Comparison of ENCODE assay signal across 1 cellular context in the genomic region with DNA sequence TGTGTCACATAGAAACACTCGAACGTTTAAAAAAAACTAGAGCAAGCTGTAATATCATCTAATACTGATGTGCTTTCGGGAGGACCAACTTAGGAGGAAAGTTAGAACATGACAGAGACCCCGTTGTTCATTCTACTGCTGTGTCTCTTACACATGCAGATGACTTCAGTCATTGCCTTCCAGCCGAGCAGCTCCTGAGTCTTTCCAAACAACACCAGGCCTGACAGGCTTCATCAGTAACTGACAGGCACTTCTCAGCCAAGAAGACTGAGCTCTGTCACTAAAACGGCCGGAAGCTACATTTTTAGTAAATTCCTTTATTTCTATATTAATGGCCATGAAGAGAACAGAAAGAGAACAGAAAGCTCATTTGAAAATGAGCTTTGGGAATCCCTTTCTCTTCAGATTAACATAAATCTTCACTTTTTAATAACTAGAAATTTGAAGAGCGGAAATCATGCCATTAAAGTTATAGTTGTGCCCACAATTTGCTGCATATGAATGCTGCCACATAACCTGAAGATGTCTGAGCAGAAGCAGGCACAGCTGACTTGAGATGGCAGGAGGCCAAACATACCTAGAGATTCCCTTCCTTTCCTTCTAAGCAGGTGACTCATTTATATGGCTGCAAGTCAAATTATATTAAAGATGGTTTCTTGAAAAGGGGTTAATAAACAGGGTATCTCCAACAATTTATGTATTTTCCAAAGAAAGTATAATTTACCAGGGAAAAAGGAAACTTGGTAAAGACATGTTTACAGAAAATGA.
TF ChIP-seq lines count a peak whose summit lies in the region.

No MANE protein-coding gene starts in this region.

TF ChIP-seq in IMR-90, 13 proteins besides CTCF, POLR2A, EP300 and RAD21 (continued from another document):
- no peak for TF ChIP-seq SMC3 (IDR thresholded peaks at IDR 0.05; ENCODE audit: low read depth, low read length)
- TF ChIP-seq RFX5 (IDR thresholded peaks at IDR 0.05; ENCODE audit: low read depth, low read length) = no peak
- TF ChIP-seq MAZ (IDR thresholded peaks at IDR 0.05; ENCODE audit: borderline replicate concordance, low read depth, low read length) = no peak
- TF ChIP-seq CHD1 (IDR thresholded peaks at IDR 0.05; ENCODE audit: low read depth, low read length) = no peak
- TF ChIP-seq, protein P1, sequence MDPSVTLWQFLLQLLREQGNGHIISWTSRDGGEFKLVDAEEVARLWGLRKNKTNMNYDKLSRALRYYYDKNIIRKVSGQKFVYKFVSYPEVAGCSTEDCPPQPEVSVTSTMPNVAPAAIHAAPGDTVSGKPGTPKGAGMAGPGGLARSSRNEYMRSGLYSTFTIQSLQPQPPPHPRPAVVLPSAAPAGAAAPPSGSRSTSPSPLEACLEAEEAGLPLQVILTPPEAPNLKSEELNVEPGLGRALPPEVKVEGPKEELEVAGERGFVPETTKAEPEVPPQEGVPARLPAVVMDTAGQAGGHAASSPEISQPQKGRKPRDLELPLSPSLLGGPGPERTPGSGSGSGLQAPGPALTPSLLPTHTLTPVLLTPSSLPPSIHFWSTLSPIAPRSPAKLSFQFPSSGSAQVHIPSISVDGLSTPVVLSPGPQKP (IDR thresholded peaks at IDR 0.05; ENCODE audit: borderline replicate concordance, low read depth, low read length) = no peak
